In genomic region chr16:27174007-27174406, GRCh38 we compare ENCODE assay signal across 8 cellular contexts. TPM values are rescaled to one million over a fixed set of nuclear protein-coding genes. Genes with fewer than 3 reads are reported as not detected.
A peak's percentile ranks its signal among the peaks of the same experiment; 100 is the strongest.
DNase-seq lines count a peak whose midpoint lies in the region; ATAC-seq, FAIRE-seq and TF ChIP-seq lines count a peak whose summit lies in the region.

No MANE protein-coding gene starts in this region.

- H3K9me2 ChIP-seq in Loucy (replicated peaks; ENCODE audit: low read depth, low read length), result no peaks in the 10 kb centered on the region

- H3K36me3 Mint-ChIP-seq in T-helper 17 cell (ENCODE audit: low read depth), result no peaks in the 10 kb centered on the region

- H3K4me3 Mint-ChIP-seq in T-helper 17 cell, result peak overlapping the region; percentile 68

- H3K36me3 ChIP-seq in Loucy (ENCODE audit: insufficient read depth, low read length) (no peaks in the 10 kb centered on the region), kidney (ENCODE audit: control insufficient read depth in 1 of 2, insufficient read depth in 2 of 2, low read length in 2 of 2) (no peaks in the 10 kb centered on the region)

- H3K27me3 ChIP-seq in Loucy (ENCODE audit: insufficient read depth, low read length, poor library complexity, severe bottlenecking), result no peaks in the 10 kb centered on the region

- H3K27ac ChIP-seq in kidney (ENCODE audit: low read depth in 2 of 2, low read length in 2 of 2), result no peak overlapping the region

- peaks cover 69% of the 10 kb centered on the region for H3K4me1 ChIP-seq in Loucy (ENCODE audit: insufficient read depth, low read length, poor library complexity, severe bottlenecking)
- H3K4me1 ChIP-seq in kidney (ENCODE audit: control insufficient read depth in 1 of 2, insufficient read depth in 1 of 2, low read depth in 1 of 2, low read length in 2 of 2), result no peaks in the 10 kb centered on the region

- TF ChIP-seq CTCF in Loucy (conservative IDR thresholded peaks at IDR 0.05; ENCODE audit: low read length) (no peak), kidney (IDR thresholded peaks at IDR 0.05; ENCODE audit: borderline replicate concordance, extremely low read depth, insufficient read depth) (no peak)

- FAIRE-seq in kidney (lab: Jason Lieb, UNC), result no peak

- peaks cover 37% of the 10 kb centered on the region for H3K4me1 Mint-ChIP-seq in T-helper 17 cell

- H3F3A ChIP-seq in Loucy (ENCODE audit: low read depth), result peaks cover 19% of the 10 kb centered on the region

- H4K20me1 ChIP-seq in Loucy (ENCODE audit: insufficient read depth, low read length, poor library complexity, severe bottlenecking), result no peaks in the 10 kb centered on the region

- ATAC-seq in T-helper 17 cell (peak; percentile 50), HG03135 (IDR thresholded peaks at IDR 0.05; ENCODE audit: unreplicated experiment) (no peak), HG03095 (IDR thresholded peaks at IDR 0.05; ENCODE audit: unreplicated experiment) (no peak)

- no peak overlapping the region for H2AFZ ChIP-seq in Loucy (ENCODE audit: low read length)

- DNase-seq in T-helper 17 cell (peak; percentile 27 to 37 (median 27)), globus pallidus (ENCODE audit: low spot score) (no peak), kidney (no peak)
- peak; percentile 32 for DNase-seq in activated naive CD4-positive, alpha-beta T cell treated with anti-CD3 and anti-CD28 coated beads, Interleukin-2, amount 50 U/mL, for 16 hours
- peak; percentile 17 to 38 for DNase-seq in stimulated activated CD8-positive, alpha-beta memory T cell treated with anti-CD3 and anti-CD28 coated beads, Interleukin-15, amount 100 ng/mL, for 48 hours (ENCODE audit: low read depth in 2 of 2)

- H3K27ac Mint-ChIP-seq in T-helper 17 cell, result peak overlapping the region; percentile 89

- peak overlapping the region; percentile 73 for H3K4me2 ChIP-seq in Loucy (ENCODE audit: low read depth, low read length, poor library complexity, severe bottlenecking)

- no peaks in the 10 kb centered on the region for H3K79me2 ChIP-seq in Loucy (ENCODE audit: insufficient read depth, low read length)

- no peaks in the 10 kb centered on the region for H3K27me3 Mint-ChIP-seq in T-helper 17 cell

- H3K4me3 ChIP-seq in Loucy (ENCODE audit: low read length, poor library complexity, severe bottlenecking) (peak overlapping the region; percentile 41), kidney (ENCODE audit: low read length in 2 of 2) (no peak overlapping the region)

- peak overlapping the region; percentile 79 for H3K9ac ChIP-seq in Loucy (ENCODE audit: low read depth, low read length, poor library complexity, severe bottlenecking)
- H3K9ac ChIP-seq in kidney (ENCODE audit: low read length in 2 of 2), result no peak overlapping the region

- intact Hi-C loops in kidney (cut with DNase I), result loop anchor here (10.0 kb wide), 2 partner anchors 191 to 281 kb away; no protein-coding TSS in a partner anchor

- H3K9me3 ChIP-seq in Loucy (ENCODE audit: insufficient read depth, low read depth, low read length) (no peaks in the 10 kb centered on the region), T-helper 17 cell (ENCODE audit: control insufficient read depth, low read length, poor library complexity, severe bottlenecking) (no peaks in the 10 kb centered on the region), kidney (ENCODE audit: control insufficient read depth in 1 of 2, low read length in 2 of 2) (peaks cover 0 to 4% of the 10 kb centered on the region in 2 donors)

RNA-seq across cellular contexts. Expression of gene KDM8, which starts 29.3 kb away (rescaled TPM):
- total RNA-seq in T-helper 17 cell (10 to 100 TPM; 11.6 to 11.9 TPM), kidney (8.5 TPM)
- 6.3 TPM for polyA plus RNA-seq in kidney (ENCODE audit: insufficient read depth, low read depth, low replicate concordance)

Comparison
In these comparisons a context has a peak if more than half of its experiments do, and no peak if none do; other contexts are left out.
1. DNase-seq: peak in T-helper 17 cell (3 of 3), activated naive CD4-positive, alpha-beta T cell treated with anti-CD3 and anti-CD28 coated beads, Interleukin-2, amount 50 U/mL, for 16 hours (single experiment) and stimulated activated CD8-positive, alpha-beta memory T cell treated with anti-CD3 and anti-CD28 coated beads, Interleukin-15, amount 100 ng/mL, for 48 hours (2 of 2); none in globus pallidus (single experiment) and kidney (single experiment).